ENCODE assay signal across 10 cellular contexts in genomic region chrX:109270580-109271484, GRCh38.
DNase-seq lines count a peak whose midpoint lies in the region; ATAC-seq, FAIRE-seq and TF ChIP-seq lines count a peak whose summit lies in the region.
"Had no signal": no experiment of that assay in that cellular context is flagged by ENCODE, and none has a peak within 500 bp of the region (broad histone marks: within the 10 kb centered on the region; RNA-seq: fewer than 3 reads in every experiment).

No MANE protein-coding gene starts in this region.

- H3K4me3 Mint-ChIP-seq in activated T-cell treated with anti-CD3 and anti-CD28 coated beads, Interleukin-2, amount 50 U/mL, for 24 hours = no peak overlapping the region
- no peak overlapping the region for H3K4me3 Mint-ChIP-seq in naive thymus-derived CD4-positive, alpha-beta T cell
- H3K4me3 Mint-ChIP-seq: CD4-positive, CD25-positive, alpha-beta regulatory T cell had no signal

- DNase-seq in activated T-cell treated with anti-CD3 and anti-CD28 coated beads, Interleukin-2, amount 50 U/mL, for 24 hours = peak; percentile 53
- no peak for DNase-seq in activated T-cell treated with anti-CD3 and anti-CD28 coated beads, Interleukin-2, amount 50 U/mL, for 1 hour
- DNase-seq in OCI-LY7 (ENCODE audit: low spot score) (peak; percentile 24), D721Med (ENCODE audit: insufficient read length, low spot score) (no peak), cortex of kidney (lab: John Stamatoyannopoulos, UW) (no peak), AG20443 (ENCODE audit: low spot score) (no peak)
- peak in 1 of 9 donors; percentile 19 for DNase-seq in naive thymus-derived CD4-positive, alpha-beta T cell
- DNase-seq: CD4-positive, CD25-positive, alpha-beta regulatory T cell had no signal

- peak overlapping the region; percentile 16; the same call in 1 of the 2 replicates for H3K4me2 ChIP-seq in OCI-LY7 (ENCODE audit: low read length)

- H3K4me1 Mint-ChIP-seq in activated T-cell treated with anti-CD3 and anti-CD28 coated beads, Interleukin-2, amount 50 U/mL, for 24 hours (ENCODE audit: low read depth) = peaks cover 6% of the 10 kb centered on the region
- no peaks in the 10 kb centered on the region for H3K4me1 Mint-ChIP-seq in naive thymus-derived CD4-positive, alpha-beta T cell
- H3K4me1 Mint-ChIP-seq: CD4-positive, CD25-positive, alpha-beta regulatory T cell had no signal

- no peak for FAIRE-seq in D721Med (lab: Jason Lieb, UNC)
- FAIRE-seq: TTC549 had no signal

- H3K36me3 Mint-ChIP-seq in activated T-cell treated with anti-CD3 and anti-CD28 coated beads, Interleukin-2, amount 50 U/mL, for 24 hours (ENCODE audit: low read depth) = no peaks in the 10 kb centered on the region
- H3K36me3 Mint-ChIP-seq in naive thymus-derived CD4-positive, alpha-beta T cell = no peaks in the 10 kb centered on the region
- H3K36me3 Mint-ChIP-seq: CD4-positive, CD25-positive, alpha-beta regulatory T cell had no signal

- no peaks in the 10 kb centered on the region for H3K9me2 ChIP-seq in OCI-LY7 (ENCODE audit: insufficient read depth, low read length)

- no peak overlapping the region for H2AFZ ChIP-seq in OCI-LY7 (ENCODE audit: low read length)

- POLR2A ChIA-PET in OCI-LY7 (lab: Charles Lee) = no interaction called here
- POLR2A ChIA-PET in naive thymus-derived CD4-positive, alpha-beta T cell (lab: Charles Lee) = no interaction called here

- H3K79me2 ChIP-seq in OCI-LY7 (ENCODE audit: insufficient read depth, low read depth, low read length) = no peaks in the 10 kb centered on the region

- TF ChIP-seq CTCF in OCI-LY7 (conservative IDR thresholded peaks at IDR 0.05; ENCODE audit: low read length) = no peak
- no peak for TF ChIP-seq CTCF in D721Med (IDR thresholded peaks at IDR 0.05; ENCODE audit: insufficient read depth, missing control alignments)

- BruUV-seq in OCI-LY7 (replicated peaks; lab: Mats Ljungman, UMichigan) = no TSS peak

- H3K27me3 ChIP-seq in naive thymus-derived CD4-positive, alpha-beta T cell (ENCODE audit: control insufficient read depth in 2 of 2, insufficient read depth in 2 of 2, low read length in 2 of 2) = no peaks in the 10 kb centered on the region

- H4K20me1 ChIP-seq in OCI-LY7 (ENCODE audit: insufficient read depth, low read length) = no peaks in the 10 kb centered on the region

- no peaks in the 10 kb centered on the region for H3K9me3 Mint-ChIP-seq in activated T-cell treated with anti-CD3 and anti-CD28 coated beads, Interleukin-2, amount 50 U/mL, for 24 hours
- peaks cover 0 to 5% (median 0%) of the 10 kb centered on the region in 11 donors for H3K9me3 Mint-ChIP-seq in naive thymus-derived CD4-positive, alpha-beta T cell

- peak overlapping the region; percentile 79 for H3K27ac Mint-ChIP-seq in activated T-cell treated with anti-CD3 and anti-CD28 coated beads, Interleukin-2, amount 50 U/mL, for 24 hours
- no peak overlapping the region for H3K27ac Mint-ChIP-seq in naive thymus-derived CD4-positive, alpha-beta T cell
- H3K27ac Mint-ChIP-seq: CD4-positive, CD25-positive, alpha-beta regulatory T cell had no signal

- peaks cover 45% of the 10 kb centered on the region for H3K27me3 Mint-ChIP-seq in activated T-cell treated with anti-CD3 and anti-CD28 coated beads, Interleukin-2, amount 50 U/mL, for 24 hours
- no peaks in the 10 kb centered on the region for H3K27me3 Mint-ChIP-seq in naive thymus-derived CD4-positive, alpha-beta T cell
- H3K27me3 Mint-ChIP-seq: CD4-positive, CD25-positive, alpha-beta regulatory T cell had no signal

- H3K36me3 ChIP-seq in OCI-LY7 (ENCODE audit: insufficient read depth, low read length) = no peaks in the 10 kb centered on the region
- H3K36me3 ChIP-seq in naive thymus-derived CD4-positive, alpha-beta T cell (ENCODE audit: control insufficient read depth in 2 of 3, insufficient read depth in 3 of 3, low read length in 3 of 3) = no peaks in the 10 kb centered on the region

- CTCF ChIA-PET in OCI-LY7 (lab: Charles Lee; ENCODE audit: unreplicated experiment) = no interaction called here
- CTCF ChIA-PET in naive thymus-derived CD4-positive, alpha-beta T cell (lab: Charles Lee) = no interaction called here

- H3K4me3 ChIP-seq in OCI-LY7 (ENCODE audit: low read depth, low read length, poor library complexity, severe bottlenecking) = no peak overlapping the region
- no peak overlapping the region for H3K4me3 ChIP-seq in naive thymus-derived CD4-positive, alpha-beta T cell (ENCODE audit: low read length)

- intact Hi-C loops in OCI-LY7 (cut with micrococcal nuclease; ENCODE audit: unreplicated experiment) = no loop called here
- intact Hi-C loops in naive thymus-derived CD4-positive, alpha-beta T cell (cut with micrococcal nuclease) = no loop called here

- H3K9me3 ChIP-seq in OCI-LY7 (ENCODE audit: low read length) = no peaks in the 10 kb centered on the region
- H3K9me3 ChIP-seq in naive thymus-derived CD4-positive, alpha-beta T cell (ENCODE audit: control insufficient read depth in 2 of 3, low read length in 3 of 3) = no peaks in the 10 kb centered on the region

- H3K4me1 ChIP-seq in OCI-LY7 (ENCODE audit: insufficient read depth, low read length, poor library complexity, severe bottlenecking) = peaks cover 9% of the 10 kb centered on the region
- H3K4me1 ChIP-seq in naive thymus-derived CD4-positive, alpha-beta T cell (ENCODE audit: control insufficient read depth in 2 of 2, insufficient read depth in 2 of 2, low read length in 2 of 2) = no peaks in the 10 kb centered on the region

- H3K27ac ChIP-seq in OCI-LY7 (ENCODE audit: low read depth, low read length, poor library complexity, severe bottlenecking) = no peak overlapping the region
- H3K27ac ChIP-seq in naive thymus-derived CD4-positive, alpha-beta T cell (ENCODE audit: low read depth, low read length) = no peak overlapping the region

- peak; percentile 98 for ATAC-seq in HG03025 (IDR thresholded peaks at IDR 0.05; ENCODE audit: low FRiP score, unreplicated experiment)
- peak; percentile 34 for ATAC-seq in naive thymus-derived CD4-positive, alpha-beta T cell

Comparison
In these comparisons a context has a peak if more than half of its experiments do, and no peak if none do; other contexts are left out.
1. DNase-seq: peak in activated T-cell treated with anti-CD3 and anti-CD28 coated beads, Interleukin-2, amount 50 U/mL, for 24 hours (single experiment) and OCI-LY7 (single experiment); none in activated T-cell treated with anti-CD3 and anti-CD28 coated beads, Interleukin-2, amount 50 U/mL, for 1 hour (single experiment), D721Med (single experiment), cortex of kidney (single experiment) and AG20443 (single experiment).